23 cellular contexts compared by ENCODE assay signal in the genomic region with DNA sequence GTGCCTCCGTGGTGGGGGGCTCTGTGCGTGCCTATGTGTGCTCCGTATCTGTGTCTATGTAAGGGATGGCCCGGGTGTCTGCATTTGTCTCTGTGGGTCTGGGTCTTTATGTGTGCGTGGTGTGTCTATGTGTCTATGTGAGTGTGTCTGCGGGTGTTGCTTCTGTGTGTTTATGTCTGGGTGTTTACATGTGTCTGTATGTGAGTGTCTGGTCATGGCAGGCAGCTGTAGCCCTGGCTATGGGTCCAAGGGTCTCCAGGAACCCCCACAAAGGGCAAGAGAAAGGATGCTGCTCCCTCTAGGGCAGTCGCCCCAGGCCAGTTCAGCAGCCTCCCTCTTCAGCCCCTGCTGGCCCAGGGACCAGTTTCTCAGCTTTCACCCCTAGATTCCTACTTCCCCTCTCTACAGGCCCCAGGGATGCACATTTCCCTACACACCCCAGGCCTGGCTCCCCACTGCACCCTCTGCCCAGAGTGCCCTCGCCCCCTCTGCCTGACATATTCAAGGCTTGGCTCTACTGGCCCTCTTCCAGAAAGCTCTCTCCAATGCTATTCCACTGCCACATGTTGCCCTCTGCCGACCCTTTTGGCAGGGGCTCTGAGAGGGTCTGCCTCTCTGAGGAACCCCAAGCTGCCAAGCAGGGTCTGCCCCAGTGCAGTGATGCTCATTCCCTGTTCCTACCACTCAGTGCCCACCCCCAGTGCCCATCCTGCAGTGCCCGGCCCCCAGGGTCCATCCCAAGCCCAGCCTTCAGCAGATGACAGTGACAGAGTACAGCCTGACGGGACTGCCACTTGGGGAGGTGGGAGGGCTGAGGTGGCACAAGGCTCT. TPM values are rescaled to one million over a fixed set of nuclear protein-coding genes. Genes with fewer than 3 reads are reported as not detected.
A peak's percentile ranks its signal among the peaks of the same experiment; 100 is the strongest.
DNase-seq lines count a peak whose midpoint lies in the region; ATAC-seq, FAIRE-seq and TF ChIP-seq lines count a peak whose summit lies in the region.
"Had no signal": no experiment of that assay in that cellular context is flagged by ENCODE, and none has a peak within 500 bp of the region (broad histone marks: within the 10 kb centered on the region; RNA-seq: fewer than 3 reads in every experiment).

No MANE protein-coding gene starts in this region.

- H3K27ac ChIP-seq in H1 (ENCODE audit: low read depth, low read length) (no peak overlapping the region), mesendoderm (ENCODE audit: low read depth, low read length) (no peak overlapping the region), subcutaneous abdominal adipose tissue (ENCODE audit: low read depth, low read length) (peak overlapping the region; percentile 16), testis (no peak overlapping the region), esophagus squamous epithelium (no peak overlapping the region)
- H3K27ac ChIP-seq: 22Rv1, neutrophil, PC-9, SK-N-MC had no signal

- no peak for ATAC-seq in HG02852 (IDR thresholded peaks at IDR 0.05; ENCODE audit: unreplicated experiment)
- ATAC-seq: activated CD4-positive, CD25-positive, alpha-beta regulatory T cell treated with anti-CD3 and anti-CD28 coated beads, Interleukin-2, amount 50 U/mL, for 24 hours had no signal

- no peak overlapping the region for H3K4me3 ChIP-seq in H1 (ENCODE audit: extremely low read depth in 1 of 4, insufficient read depth in 2 of 4, low read depth in 3 of 4, low read length in 4 of 4)
- H3K4me3 ChIP-seq in mesendoderm (ENCODE audit: low read length) = no peak overlapping the region
- H3K4me3 ChIP-seq in subcutaneous abdominal adipose tissue (ENCODE audit: low read depth in 1 of 5, low read length in 5 of 5) = no peak overlapping the region
- H3K4me3 ChIP-seq in testis = no peak overlapping the region
- H3K4me3 ChIP-seq in esophagus squamous epithelium = no peak overlapping the region
- H3K4me3 ChIP-seq: adrenal gland, PC-9, SK-N-MC had no signal

- H3K27me3 ChIP-seq in H1 (replicated peaks in 1 of 4; ENCODE audit: control insufficient read depth in 3 of 4, extremely low read depth in 1 of 4, insufficient read depth in 3 of 4, low read length in 3 of 4) = peaks cover 0 to 3% (median under 1%) of the 10 kb centered on the region in 4 experiments; a peak in 3 of 7 replicates
- no peaks in the 10 kb centered on the region for H3K27me3 ChIP-seq in mesendoderm (ENCODE audit: insufficient read depth, low read length, poor library complexity)
- no peaks in the 10 kb centered on the region for H3K27me3 ChIP-seq in subcutaneous abdominal adipose tissue (ENCODE audit: control insufficient read depth in 5 of 5, insufficient read depth in 4 of 5, low read length in 5 of 5)
- no peaks in the 10 kb centered on the region for H3K27me3 ChIP-seq in testis
- H3K27me3 ChIP-seq in esophagus squamous epithelium = peaks cover 0 to under 1% (median 0%) of the 10 kb centered on the region in 4 donors
- H3K27me3 ChIP-seq: adrenal gland, neutrophil had no signal

- no peak for FAIRE-seq in H1 (lab: Jason Lieb, UNC)

- H2AFZ ChIP-seq in H1 (ENCODE audit: low read length) = no peak overlapping the region
- H2AFZ ChIP-seq: PC-9 had no signal

- POLR2A ChIA-PET in H1 (lab: Charles Lee; ENCODE audit: partially characterized antibody) = interaction anchor here (0.8 kb wide), 1 partner anchor 42 kb away, joined by 3 read pairs; no protein-coding TSS in a partner anchor

- H3K4me2 ChIP-seq in H1 (ENCODE audit: insufficient read depth in 1 of 2, low read depth in 2 of 2, low read length in 2 of 2) (no peak overlapping the region), mesendoderm (ENCODE audit: low read length) (no peak overlapping the region)
- H3K4me2 ChIP-seq: PC-9 had no signal

- CTCF ChIA-PET in H1 (lab: Charles Lee; ENCODE audit: partially characterized antibody) = interaction anchor here (1.1 to 3.4 kb wide), 7 partner anchors 12 to 45 kb away, joined by 3 to 17 read pairs (median 7); a partner anchor contains a TSS

- no peaks in the 10 kb centered on the region for H3K9me3 ChIP-seq in H1 (ENCODE audit: insufficient read depth in 2 of 2, low read depth in 1 of 2, low read length in 1 of 2)
- H3K9me3 ChIP-seq in subcutaneous abdominal adipose tissue (ENCODE audit: control insufficient read depth in 5 of 5, low read length in 5 of 5) = no peaks in the 10 kb centered on the region
- H3K9me3 ChIP-seq in testis = no peaks in the 10 kb centered on the region
- no peaks in the 10 kb centered on the region for H3K9me3 ChIP-seq in esophagus squamous epithelium
- H3K9me3 ChIP-seq: adrenal gland, neutrophil had no signal

- no peaks in the 10 kb centered on the region for H4K20me1 ChIP-seq in H1 (replicated peaks in 1 of 2; ENCODE audit: control insufficient read depth in 1 of 2, insufficient read depth in 2 of 2, low read length in 2 of 2)

- no peak overlapping the region for H4K5ac ChIP-seq in H1 (ENCODE audit: insufficient read length, low read depth, low read length)
- no peak overlapping the region for H4K5ac ChIP-seq in mesendoderm (ENCODE audit: low read length)

- H3K4ac ChIP-seq in H1 (replicated peaks; ENCODE audit: insufficient read length, low read depth, low read length) (no peak overlapping the region), mesendoderm (ENCODE audit: low read depth, low read length) (no peak overlapping the region)

- no peak for TF ChIP-seq EP300 in H1 (IDR thresholded peaks at IDR 0.05; ENCODE audit: borderline replicate concordance in 1 of 2, low read depth in 2 of 2, low read length in 2 of 2)

- H3K9ac ChIP-seq in H1 (replicated peaks in 1 of 4; ENCODE audit: extremely low read depth in 1 of 4, low read depth in 3 of 4, low read length in 3 of 4) (no peak overlapping the region), mesendoderm (ENCODE audit: low read length) (no peak overlapping the region), subcutaneous abdominal adipose tissue (ENCODE audit: low read length in 5 of 5) (peak overlapping the region in 3 of 5 donors; percentile 30 to 60 (median 37))

- DNase-seq in DMS 273 (lab: John Stamatoyannopoulos, UW; ENCODE audit: unreplicated experiment) (peak; percentile 22), DMS 273 treated with DMSO at 0.1 percent for 48 hours (lab: John Stamatoyannopoulos, UW) (no peak), H1 (ENCODE audit: low read depth in 1 of 2, low spot score in 2 of 2) (no peak), mesendoderm (no peak), testis (no peak), esophagus squamous epithelium (lab: John Stamatoyannopoulos, UW) (no peak)
- DNase-seq: DMS153; effector memory CD4-positive, alpha-beta T cell; head of caudate nucleus; NCI-H1417 treated with DMSO at 0.1 percent for 48 hours; NCI-H2171 treated with DMSO at 0.1 percent for 48 hours; NCI-H748 treated with DMSO at 0.1 percent for 48 hours; PC-9; stimulated activated CD4-positive, alpha-beta T cell treated with anti-CD3 and anti-CD28 coated beads, Interleukin-2, amount 100 ng/mL, for 48 hours; T-helper 9 cell had no signal

- H2BK5ac ChIP-seq in H1 (ENCODE audit: low read depth, low read length) (no peak overlapping the region), mesendoderm (ENCODE audit: low read length) (no peak overlapping the region)

- H3K36me3 ChIP-seq in H1 (ENCODE audit: control insufficient read depth in 2 of 4, insufficient read depth in 4 of 4, low read length in 3 of 4) = no peaks in the 10 kb centered on the region
- H3K36me3 ChIP-seq in mesendoderm (ENCODE audit: control insufficient read depth, insufficient read depth, low read length) = no peaks in the 10 kb centered on the region
- no peaks in the 10 kb centered on the region for H3K36me3 ChIP-seq in subcutaneous abdominal adipose tissue (ENCODE audit: control insufficient read depth in 5 of 5, insufficient read depth in 5 of 5, low read length in 5 of 5)
- H3K36me3 ChIP-seq in testis (ENCODE audit: low read depth, missing control alignments) = no peaks in the 10 kb centered on the region
- no peaks in the 10 kb centered on the region for H3K36me3 ChIP-seq in esophagus squamous epithelium
- H3K36me3 ChIP-seq: adrenal gland, neutrophil had no signal

- H3K79me2 ChIP-seq in H1 (ENCODE audit: control insufficient read depth in 1 of 2, insufficient read depth in 2 of 2, low read length in 2 of 2) (no peaks in the 10 kb centered on the region), mesendoderm (ENCODE audit: control insufficient read depth, insufficient read depth, low read length) (no peaks in the 10 kb centered on the region)

- H3K4me1 ChIP-seq in H1 (replicated peaks in 1 of 4; ENCODE audit: control insufficient read depth in 3 of 4, insufficient read depth in 4 of 4, low read length in 3 of 4) = no peaks in the 10 kb centered on the region; a peak in 2 of 7 replicates
- no peaks in the 10 kb centered on the region for H3K4me1 ChIP-seq in mesendoderm (ENCODE audit: control insufficient read depth, low read depth, low read length)
- H3K4me1 ChIP-seq in subcutaneous abdominal adipose tissue (ENCODE audit: control insufficient read depth in 5 of 5, insufficient read depth in 5 of 5, low read length in 5 of 5) = peaks cover 11 to 64% (median 51%) of the 10 kb centered on the region in 5 donors
- peaks cover 29% of the 10 kb centered on the region for H3K4me1 ChIP-seq in testis
- peaks cover 14 to 48% (median 21%) of the 10 kb centered on the region in 3 donors for H3K4me1 ChIP-seq in esophagus squamous epithelium

- no peak overlapping the region for H2BK20ac ChIP-seq in H1 (ENCODE audit: low read length)

- no peak overlapping the region for H2BK15ac ChIP-seq in H1 (ENCODE audit: low read length)
- no peak overlapping the region for H2BK15ac ChIP-seq in mesendoderm (replicated peaks; ENCODE audit: low read depth)

- H3K79me1 ChIP-seq in H1 (ENCODE audit: low read depth, low read length) (no peaks in the 10 kb centered on the region), mesendoderm (ENCODE audit: low read length) (no peaks in the 10 kb centered on the region)

- H2AK5ac ChIP-seq in H1 (ENCODE audit: low read depth, low read length) (no peak overlapping the region), mesendoderm (ENCODE audit: low read length) (no peak overlapping the region)

- H3K23me2 ChIP-seq in H1 (ENCODE audit: low read depth, low read length) = no peaks in the 10 kb centered on the region

- no peak for TF ChIP-seq RAD21 in H1 (IDR thresholded peaks at IDR 0.05 in 1 of 2, conservative IDR thresholded peaks at IDR 0.05 in 1 of 2; ENCODE audit: low read depth in 2 of 2, low read length in 2 of 2)

- H3K18ac ChIP-seq in H1 (ENCODE audit: extremely low read depth, low read length) = no peak overlapping the region
- no peak overlapping the region for H3K18ac ChIP-seq in mesendoderm (ENCODE audit: low read length)

- H2BK120ac ChIP-seq in H1 (replicated peaks; ENCODE audit: low read depth, low read length) (no peak overlapping the region), mesendoderm (ENCODE audit: low read depth, low read length) (no peak overlapping the region)

- TF ChIP-seq CTCF in H1 (IDR thresholded peaks at IDR 0.05; ENCODE audit: control extremely low read depth in 1 of 3, insufficient read depth in 1 of 3, low read depth in 1 of 3, low read length in 3 of 3) = no peak
- no peak for TF ChIP-seq CTCF in testis (IDR thresholded peaks at IDR 0.05)
- TF ChIP-seq CTCF in esophagus squamous epithelium (IDR thresholded peaks at IDR 0.05) = no peak

- no peak overlapping the region for H2BK12ac ChIP-seq in H1 (ENCODE audit: low read depth, low read length)

- H3K23ac ChIP-seq in H1 (ENCODE audit: insufficient read length) (no peak overlapping the region), mesendoderm (ENCODE audit: low read length) (no peak overlapping the region)

- H4K91ac ChIP-seq in H1 (replicated peaks; ENCODE audit: insufficient read length, low read length) = no peak overlapping the region

- WGBS in H1 (ENCODE audit: extremely low coverage in 1 of 2, insufficient coverage in 1 of 2, insufficient read length in 1 of 2, insufficient replicate concordance in 2 of 2, low coverage in 1 of 2, low lambda C conversion rate in 2 of 2, missing lambda C conversion rate in 1 of 2), 2 experiments = 90% methylated on average over 11 of the region's 11 CpGs; no CpG with 5 or more reads in 1 of the 2 experiments
- no CpG with 5 or more reads among the region's 11 CpGs for WGBS in mesendoderm (ENCODE audit: extremely low coverage, insufficient coverage, low lambda C conversion rate)
- WGBS in testis, 2 donors = 89 to 90% methylated on average over 5 to 11 of the region's 11 CpGs
- whole genome bisulfite sequencing in esophagus squamous epithelium, 2 donors = 71 to 77% methylated on average over 3 to 5 of the region's 11 CpGs

- intact Hi-C loops in testis (cut with DNase I; ENCODE audit: low total_unique reads) (no loop called here), esophagus squamous epithelium (cut with DNase I) (no loop called here)

- TF ChIP-seq POLR2A in H1 (IDR thresholded peaks at IDR 0.05; ENCODE audit: control extremely low read depth in 1 of 2, low read depth in 2 of 2, low read length in 2 of 2) = no peak
- no peak for TF ChIP-seq POLR2A in testis (IDR thresholded peaks at IDR 0.05)
- TF ChIP-seq POLR2A in esophagus squamous epithelium (IDR thresholded peaks at IDR 0.05) = no peak

- no peak overlapping the region for H3K56ac ChIP-seq in H1 (replicated peaks; ENCODE audit: insufficient read length, low read depth, low read length)
- H3K56ac ChIP-seq in mesendoderm (ENCODE audit: low read length) = peak overlapping the region; percentile 7

- H4K8ac ChIP-seq in H1 (ENCODE audit: extremely low read depth, insufficient read depth, low read length) (peak overlapping the region; percentile 0; the same call in 1 of the 2 replicates), mesendoderm (ENCODE audit: low read depth, low read length) (no peak overlapping the region)

- H3K14ac ChIP-seq in H1 (ENCODE audit: insufficient read length) = no peak overlapping the region

RNA-seq across cellular contexts. Expression of a gene that starts 1.0 kb away (rescaled TPM):
- total RNA-seq in H1 (2021; fragmentation: NEBNext Ultra II Directional; extraction: Animal tissue kit (Norgen Biotek cat#: 25700)) = not detected in 2 replicates
- polyA plus RNA-seq in H1 (2011; rRNA removed) = 0.06 TPM in 1 of 2 replicates, not detected in the other
- polyA plus RNA-seq in H1 (2011; cell fraction: cytosol; rRNA removed) = 0.10 TPM
- not detected for polyA plus RNA-seq in H1 (2011; cell fraction: nucleus; rRNA removed)
- polyA plus RNA-seq in H1 (2012, experiment 1 of 2) = 0.19 to 0.27 TPM in 2 of 4 replicates, not detected in the others
- 0.33 TPM for polyA plus RNA-seq in H1 (2012, experiment 2 of 2)
- 0.08 TPM for polyA plus RNA-seq in H1 (2013, experiment 1 of 2)
- not detected for polyA plus RNA-seq in H1 (2013, experiment 2 of 2)
- not detected in 2 replicates for polyA minus RNA-seq in H1 (2011; rRNA and poly(A)+ RNA removed)
- not detected for polyA minus RNA-seq in H1 (2011; cell fraction: cytosol; rRNA and poly(A)+ RNA removed)
- polyA minus RNA-seq in H1 (2011; cell fraction: nucleus; rRNA and poly(A)+ RNA removed) = not detected
- polyA plus RNA-seq in mesendoderm (2013, experiment 1 of 2) = 0.24 TPM
- 0.11 TPM for polyA plus RNA-seq in mesendoderm (2013, experiment 2 of 2)
- total RNA-seq in testis = 1 to 10 TPM; 1.2 to 3.0 TPM
- 14.5 TPM for polyA plus RNA-seq in testis (ENCODE audit: insufficient read depth, low read depth, low replicate concordance)
- total RNA-seq in esophagus squamous epithelium = 1 to 10 TPM in 1 of 4 donors, under 1 TPM in 1, not detected in 2; 0.38 to 1.1 TPM
- total RNA-seq: activated T-helper 2 cell treated with anti-CD3 and anti-CD28 coated beads, Interferon-gamma antibody, Interleukin-2, Interleukin-4, amounts not matched to agents 10 μg/mL and 5 μg/mL and 100 μg/mL, durations not matched to agents 14 hours and 24 hours and 36 hours; PC-9 had no signal

RNA-seq across cellular contexts. Expression of a gene that starts 13.3 kb away (rescaled TPM):
- 0.21 and 1.5 TPM in 2 replicates for total RNA-seq in H1 (2021; fragmentation: NEBNext Ultra II Directional; extraction: Animal tissue kit (Norgen Biotek cat#: 25700))
- 0.57 and 1.9 TPM in 2 replicates for polyA plus RNA-seq in H1 (2011; rRNA removed)
- polyA plus RNA-seq in H1 (2011; cell fraction: cytosol; rRNA removed) = 0.89 TPM
- polyA plus RNA-seq in H1 (2011; cell fraction: nucleus; rRNA removed) = 3.4 TPM
- polyA plus RNA-seq in H1 (2012, experiment 1 of 2) = 0.27 to 1.1 TPM (median 0.67 TPM) in 4 replicates
- 0.54 TPM for polyA plus RNA-seq in H1 (2012, experiment 2 of 2)
- 0.63 TPM for polyA plus RNA-seq in H1 (2013, experiment 1 of 2)
- polyA plus RNA-seq in H1 (2013, experiment 2 of 2) = 0.79 TPM
- polyA minus RNA-seq in H1 (2011; rRNA and poly(A)+ RNA removed) = 0.73 and 0.88 TPM in 2 replicates
- not detected for polyA minus RNA-seq in H1 (2011; cell fraction: cytosol; rRNA and poly(A)+ RNA removed)
- 2.3 TPM for polyA minus RNA-seq in H1 (2011; cell fraction: nucleus; rRNA and poly(A)+ RNA removed)
- polyA plus RNA-seq in mesendoderm (2013, experiment 1 of 2) = 4.0 TPM
- 4.5 TPM for polyA plus RNA-seq in mesendoderm (2013, experiment 2 of 2)
- total RNA-seq in testis = 10 to 100 TPM in 1 of 2 donors, 1 to 10 TPM in 1; 8.4 to 11.3 TPM
- polyA plus RNA-seq in testis (ENCODE audit: insufficient read depth, low read depth, low replicate concordance) = 10.2 TPM
- 1 to 10 TPM in 3 of 4 donors, under 1 TPM in 1; 0.40 to 1.9 (median 1.5) TPM for total RNA-seq in esophagus squamous epithelium
- total RNA-seq: activated T-helper 2 cell treated with anti-CD3 and anti-CD28 coated beads, Interferon-gamma antibody, Interleukin-2, Interleukin-4, amounts not matched to agents 10 μg/mL and 5 μg/mL and 100 μg/mL, durations not matched to agents 14 hours and 24 hours and 36 hours; PC-9 had no signal

Comparison
In these comparisons a context has a peak if more than half of its experiments do, and no peak if none do; other contexts are left out.
1. H3K9ac ChIP-seq: peak in subcutaneous abdominal adipose tissue (3 of 5); none in H1 (0 of 4) and mesendoderm (single experiment).